ENCODE assay signal across 1 cellular context in genomic region chr9:31608413-31608812, GRCh38.
TF ChIP-seq lines count a peak whose summit lies in the region.

No MANE protein-coding gene starts in this region.

TF ChIP-seq in GM23338, 12 proteins besides CTCF, POLR2A, EP300 and RAD21 (continued from another document):
- no peak for TF ChIP-seq ZNF462 (CRISPR knock-in tag; IDR thresholded peaks at IDR 0.05)
- TF ChIP-seq CREB1 (CRISPR knock-in tag; IDR thresholded peaks at IDR 0.05; ENCODE audit: low read depth) = no peak
- TF ChIP-seq NANOG (IDR thresholded peaks at IDR 0.05; ENCODE audit: borderline replicate concordance) = no peak
- TF ChIP-seq ETS1 (IDR thresholded peaks at IDR 0.05) = no peak
- no peak for TF ChIP-seq JUNB (IDR thresholded peaks at IDR 0.05; ENCODE audit: unreplicated experiment)
- TF ChIP-seq STAT1 (IDR thresholded peaks at IDR 0.05; ENCODE audit: unreplicated experiment) = no peak
- no peak for TF ChIP-seq ZNF331 (CRISPR knock-in tag; IDR thresholded peaks at IDR 0.05; ENCODE audit: low read depth)
TF ChIP-seq in GM23338: peak in this region for 0.
